8 cellular contexts compared by ENCODE assay signal in the genomic region with DNA sequence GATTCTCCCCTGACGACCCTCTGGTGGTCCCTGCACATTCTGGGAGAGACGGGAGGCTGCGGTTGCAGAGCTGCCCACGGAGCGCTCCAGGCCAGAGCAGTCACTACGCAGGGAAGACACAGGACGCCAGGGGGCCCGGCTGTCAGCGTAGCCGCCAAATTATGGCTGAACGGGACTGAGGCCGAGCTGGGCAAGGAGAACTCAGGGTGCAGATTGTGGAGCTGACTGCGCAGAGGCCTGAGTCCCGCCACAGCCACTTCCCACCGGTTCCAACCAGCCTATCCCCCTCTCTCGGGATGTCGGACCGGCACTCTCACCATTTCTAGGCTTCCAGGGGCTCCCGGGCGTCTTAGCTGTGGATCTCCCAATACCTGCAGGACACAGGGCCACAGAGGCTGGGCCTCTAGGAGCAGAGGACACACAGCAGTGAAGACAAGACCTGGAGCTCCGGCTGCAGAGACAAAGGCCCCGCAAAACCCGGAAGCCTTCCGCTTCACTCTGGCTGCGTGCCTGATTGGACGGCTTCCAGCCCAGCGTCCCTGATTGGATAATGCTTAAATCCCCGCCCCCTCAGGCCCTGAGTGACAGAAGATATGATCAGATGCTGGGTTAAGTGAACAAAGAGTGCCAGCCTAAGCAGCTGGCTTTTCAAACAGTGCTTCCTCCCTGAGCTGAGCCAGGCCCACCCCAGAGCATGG. TPM values are rescaled to one million over a fixed set of nuclear protein-coding genes. Genes with fewer than 3 reads are reported as not detected.
DNase-seq lines count a peak whose midpoint lies in the region; ATAC-seq lines count a peak whose summit lies in the region.

A gene (minus strand): TSS at position 461 of the 698 bp plus-strand sequence. CDS start 141 bp downstream, at position 320.

- H3K36me3 Mint-ChIP-seq in activated naive CD4-positive, alpha-beta T cell treated with anti-CD3 and anti-CD28 coated beads, Interleukin-2, amount 50 U/mL, for 24 hours: peaks cover 28% of the 10 kb centered on the region

- H3K4me3 Mint-ChIP-seq in activated naive CD4-positive, alpha-beta T cell treated with anti-CD3 and anti-CD28 coated beads, Interleukin-2, amount 50 U/mL, for 24 hours: peak within 1 kb of the TSS; percentile 99

- peaks cover 26% of the 10 kb centered on the region for H3K9me3 Mint-ChIP-seq in activated naive CD4-positive, alpha-beta T cell treated with anti-CD3 and anti-CD28 coated beads, Interleukin-2, amount 50 U/mL, for 24 hours

- H3K27ac Mint-ChIP-seq in activated naive CD4-positive, alpha-beta T cell treated with anti-CD3 and anti-CD28 coated beads, Interleukin-2, amount 50 U/mL, for 24 hours: peak within 1 kb of the TSS; percentile 98

- in situ Hi-C loops in SK-MEL-5 (cut with HindIII; ENCODE audit: low pct_unique_long_range_greater_than_20kb, low sequenced_read_pairs): no loop called here

- no peaks in the 10 kb centered on the region for H3K27me3 Mint-ChIP-seq in activated naive CD4-positive, alpha-beta T cell treated with anti-CD3 and anti-CD28 coated beads, Interleukin-2, amount 50 U/mL, for 24 hours

- ATAC-seq in GM21447 (IDR thresholded peaks at IDR 0.05; ENCODE audit: unreplicated experiment): peak; percentile 84

- DNase-seq in DMS153 treated with DMSO at 0.1 percent for 48 hours (lab: John Stamatoyannopoulos, UW; ENCODE audit: unreplicated experiment) (peak; percentile 13), HuH-7.5 (ENCODE audit: low spot score) (peak; percentile 91), SK-MEL-5 (ENCODE audit: low read depth, low spot score) (peak; percentile 90), germinal center (ENCODE audit: low spot score) (peak; percentile 95), nucleus accumbens (lab: John Stamatoyannopoulos, UW) (peak; percentile 52 to 99 (median 94)), superior temporal gyrus (ENCODE audit: extremely low spot score) (peak; percentile 99)

- peaks cover 30% of the 10 kb centered on the region for H3K4me1 Mint-ChIP-seq in activated naive CD4-positive, alpha-beta T cell treated with anti-CD3 and anti-CD28 coated beads, Interleukin-2, amount 50 U/mL, for 24 hours

RNA-seq across cellular contexts. Expression of the gene that starts here (rescaled TPM):
- 8.1 and 10.5 TPM in 2 replicates for total RNA-seq in SK-MEL-5 (2014; rRNA removed; shearing (Covaris generic))
- 4.5 and 7.9 TPM in 2 replicates for polyA plus RNA-seq in SK-MEL-5 (2015; cell fraction: cytosol; rRNA removed)
- polyA plus RNA-seq in SK-MEL-5 (2015; cell fraction: nucleus; rRNA removed): 3.5 and 7.6 TPM in 2 replicates

Comparison
In these comparisons a context has a peak if more than half of its experiments do, and no peak if none do; other contexts are left out.
1. Peak in every context shown above with its lines: DNase-seq and ATAC-seq.
2. DNase-seq: peak in every context shown above with its lines; median percentile 99 in superior temporal gyrus; 95 in germinal center; 94 in nucleus accumbens; 91 in HuH-7.5; 90 in SK-MEL-5; 13 in DMS153 treated with DMSO at 0.1 percent for 48 hours.